1 cellular context compared by ENCODE assay signal in genomic region chr17:18038861-18039534, GRCh38.
TF ChIP-seq lines count a peak whose summit lies in the region.

Gene ATPAF2, minus strand, starts transcription at chr17:18039168. Its CDS starts 155 bp downstream, at chr17:18039013.
Gene GID4, plus strand, starts transcription at chr17:18039408. Its CDS starts 57 bp downstream, at chr17:18039465.

TF ChIP-seq in HepG2, 621 proteins besides CTCF, POLR2A, EP300 and RAD21 (continued from another document and continues in another):
- TF ChIP-seq XRCC5 (optimal IDR thresholded peaks at IDR 0.05; ENCODE audit: low read length) (peak; percentile 60), ZNF577 (CRISPR knock-in tag; IDR thresholded peaks at IDR 0.05; ENCODE audit: borderline replicate concordance, low read depth) (no peak), BCL6 (CRISPR knock-in tag; IDR thresholded peaks at IDR 0.05) (peak; percentile 34; the same call in 1 of the 2 replicates), TRIM22 (IDR thresholded peaks at IDR 0.05) (no peak), AKAP8 (CRISPR knock-in tag; IDR thresholded peaks at IDR 0.05) (peak; percentile 65; the same call in 1 of the 2 replicates), ZBTB20 (CRISPR knock-in tag; IDR thresholded peaks at IDR 0.05; ENCODE audit: borderline replicate concordance, low read depth) (peak; percentile 29; the same call in 1 of the 2 replicates), KLF9 (CRISPR knock-in tag; IDR thresholded peaks at IDR 0.05; ENCODE audit: low read depth) (peak; percentile 27; the same call in 1 of the 2 replicates), SNAI1 (CRISPR knock-in tag; IDR thresholded peaks at IDR 0.05; ENCODE audit: borderline replicate concordance) (peak; percentile 92; the same call in 1 of the 2 replicates), NCOA1 (CRISPR knock-in tag; IDR thresholded peaks at IDR 0.05) (no peak), ZSCAN30 (CRISPR knock-in tag; IDR thresholded peaks at IDR 0.05) (no peak), NR2C2 (CRISPR knock-in tag; IDR thresholded peaks at IDR 0.05; ENCODE audit: borderline replicate concordance) (peak; percentile 86), CBX1 (IDR thresholded peaks at IDR 0.05; ENCODE audit: low read depth) (peak; percentile 22), ZNF407 (CRISPR knock-in tag; IDR thresholded peaks at IDR 0.05; ENCODE audit: not compliant biosample characterization) (no peak), ZNF496 (CRISPR knock-in tag; IDR thresholded peaks at IDR 0.05; ENCODE audit: insufficient replicate concordance) (no peak), ELF4 (CRISPR knock-in tag; IDR thresholded peaks at IDR 0.05; ENCODE audit: borderline replicate concordance) (no peak), ZNF460 (CRISPR knock-in tag; IDR thresholded peaks at IDR 0.05; ENCODE audit: borderline replicate concordance) (no peak; the same call in 1 of the 2 replicates), ZNF230 (CRISPR knock-in tag; IDR thresholded peaks at IDR 0.05) (peak; percentile 80), ZMAT3 (CRISPR knock-in tag; conservative IDR thresholded peaks at IDR 0.05) (peak; percentile 68), ZNF552 (CRISPR knock-in tag; IDR thresholded peaks at IDR 0.05; ENCODE audit: borderline replicate concordance) (0 out of 2 replicates have a peak, but pooled peaks have one; percentile 22), HNF4G (IDR thresholded peaks at IDR 0.05; ENCODE audit: borderline replicate concordance, low read depth, low read length) (peak; percentile 21; the same call in 1 of the 2 replicates), HNF4G (CRISPR knock-in tag; IDR thresholded peaks at IDR 0.05; ENCODE audit: borderline replicate concordance, low read depth) (no peak), NR2F2 (IDR thresholded peaks at IDR 0.05; ENCODE audit: borderline replicate concordance, low read depth) (peak; percentile 5; the same call in 1 of the 2 replicates), ZNF670 (CRISPR knock-in tag; IDR thresholded peaks at IDR 0.05; ENCODE audit: borderline replicate concordance) (0 out of 2 replicates have a peak, but pooled peaks have one; percentile 51), ZNF274 (CRISPR knock-in tag; IDR thresholded peaks at IDR 0.05) (no peak), SUZ12 (IDR thresholded peaks at IDR 0.05; ENCODE audit: low read depth, low read length) (peak; percentile 80), KAT7 (CRISPR knock-in tag; IDR thresholded peaks at IDR 0.05; ENCODE audit: borderline replicate concordance) (peak; percentile 82), ATF7 (IDR thresholded peaks at IDR 0.05) (no peak), ATF7 (CRISPR knock-in tag; IDR thresholded peaks at IDR 0.05) (0 out of 2 replicates have a peak, but pooled peaks have one; percentile 58), JDP2 (CRISPR knock-in tag; IDR thresholded peaks at IDR 0.05; ENCODE audit: borderline replicate concordance) (no peak), ZNF776 (CRISPR knock-in tag; IDR thresholded peaks at IDR 0.05) (peak; percentile 52; the same call in 1 of the 2 replicates), NFE2L2 (IDR thresholded peaks at IDR 0.05; ENCODE audit: low read length) (no peak), SKI (IDR thresholded peaks at IDR 0.05; ENCODE audit: partially characterized antibody) (peak; percentile 45), SRSF1 (optimal IDR thresholded peaks at IDR 0.05; ENCODE audit: low read depth, low read length) (peak; percentile 39), NKX3-1 (CRISPR knock-in tag; IDR thresholded peaks at IDR 0.05) (peak; percentile 61; the same call in 1 of the 2 replicates), ZNF614 (CRISPR knock-in tag; IDR thresholded peaks at IDR 0.05; ENCODE audit: borderline replicate concordance) (peak; percentile 71; the same call in 1 of the 2 replicates), CBFB (CRISPR knock-in tag; IDR thresholded peaks at IDR 0.05) (peak; percentile 85), IRX3 (CRISPR knock-in tag; IDR thresholded peaks at IDR 0.05; ENCODE audit: borderline replicate concordance, low read depth) (no peak), PHF20 (CRISPR knock-in tag; IDR thresholded peaks at IDR 0.05) (peak; percentile 79)
- TF ChIP-seq, protein P1, sequence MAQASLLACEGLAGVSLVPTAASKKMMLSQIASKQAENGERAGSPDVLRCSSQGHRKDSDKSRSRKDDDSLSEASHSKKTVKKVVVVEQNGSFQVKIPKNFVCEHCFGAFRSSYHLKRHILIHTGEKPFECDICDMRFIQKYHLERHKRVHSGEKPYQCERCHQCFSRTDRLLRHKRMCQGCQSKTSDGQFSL (CRISPR knock-in tag; IDR thresholded peaks at IDR 0.05), result peak; percentile 50; the same call in 1 of the 2 replicates
- TF ChIP-seq, protein P2, sequence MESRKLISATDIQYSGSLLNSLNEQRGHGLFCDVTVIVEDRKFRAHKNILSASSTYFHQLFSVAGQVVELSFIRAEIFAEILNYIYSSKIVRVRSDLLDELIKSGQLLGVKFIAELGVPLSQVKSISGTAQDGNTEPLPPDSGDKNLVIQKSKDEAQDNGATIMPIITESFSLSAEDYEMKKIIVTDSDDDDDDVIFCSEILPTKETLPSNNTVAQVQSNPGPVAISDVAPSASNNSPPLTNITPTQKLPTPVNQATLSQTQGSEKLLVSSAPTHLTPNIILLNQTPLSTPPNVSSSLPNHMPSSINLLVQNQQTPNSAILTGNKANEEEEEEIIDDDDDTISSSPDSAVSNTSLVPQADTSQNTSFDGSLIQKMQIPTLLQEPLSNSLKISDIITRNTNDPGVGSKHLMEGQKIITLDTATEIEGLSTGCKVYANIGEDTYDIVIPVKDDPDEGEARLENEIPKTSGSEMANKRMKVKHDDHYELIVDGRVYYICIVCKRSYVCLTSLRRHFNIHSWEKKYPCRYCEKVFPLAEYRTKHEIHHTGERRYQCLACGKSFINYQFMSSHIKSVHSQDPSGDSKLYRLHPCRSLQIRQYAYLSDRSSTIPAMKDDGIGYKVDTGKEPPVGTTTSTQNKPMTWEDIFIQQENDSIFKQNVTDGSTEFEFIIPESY (CRISPR knock-in tag; IDR thresholded peaks at IDR 0.05), result no peak
- TF ChIP-seq, protein P3, sequence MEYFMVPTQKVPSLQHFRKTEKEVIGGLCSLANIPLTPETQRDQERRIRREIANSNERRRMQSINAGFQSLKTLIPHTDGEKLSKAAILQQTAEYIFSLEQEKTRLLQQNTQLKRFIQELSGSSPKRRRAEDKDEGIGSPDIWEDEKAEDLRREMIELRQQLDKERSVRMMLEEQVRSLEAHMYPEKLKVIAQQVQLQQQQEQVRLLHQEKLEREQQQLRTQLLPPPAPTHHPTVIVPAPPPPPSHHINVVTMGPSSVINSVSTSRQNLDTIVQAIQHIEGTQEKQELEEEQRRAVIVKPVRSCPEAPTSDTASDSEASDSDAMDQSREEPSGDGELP (IDR thresholded peaks at IDR 0.05; ENCODE audit: borderline replicate concordance, low read depth), result peak; percentile 45; the same call in 1 of the 2 replicates
- TF ChIP-seq, protein P4, sequence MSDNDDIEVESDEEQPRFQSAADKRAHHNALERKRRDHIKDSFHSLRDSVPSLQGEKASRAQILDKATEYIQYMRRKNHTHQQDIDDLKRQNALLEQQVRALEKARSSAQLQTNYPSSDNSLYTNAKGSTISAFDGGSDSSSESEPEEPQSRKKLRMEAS (IDR thresholded peaks at IDR 0.05), result peak; percentile 90
- TF ChIP-seq, protein P5, sequence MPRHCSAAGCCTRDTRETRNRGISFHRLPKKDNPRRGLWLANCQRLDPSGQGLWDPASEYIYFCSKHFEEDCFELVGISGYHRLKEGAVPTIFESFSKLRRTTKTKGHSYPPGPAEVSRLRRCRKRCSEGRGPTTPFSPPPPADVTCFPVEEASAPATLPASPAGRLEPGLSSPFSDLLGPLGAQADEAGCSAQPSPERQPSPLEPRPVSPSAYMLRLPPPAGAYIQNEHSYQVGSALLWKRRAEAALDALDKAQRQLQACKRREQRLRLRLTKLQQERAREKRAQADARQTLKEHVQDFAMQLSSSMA (CRISPR knock-in tag; IDR thresholded peaks at IDR 0.05), result no peak
- TF ChIP-seq, protein P6, sequence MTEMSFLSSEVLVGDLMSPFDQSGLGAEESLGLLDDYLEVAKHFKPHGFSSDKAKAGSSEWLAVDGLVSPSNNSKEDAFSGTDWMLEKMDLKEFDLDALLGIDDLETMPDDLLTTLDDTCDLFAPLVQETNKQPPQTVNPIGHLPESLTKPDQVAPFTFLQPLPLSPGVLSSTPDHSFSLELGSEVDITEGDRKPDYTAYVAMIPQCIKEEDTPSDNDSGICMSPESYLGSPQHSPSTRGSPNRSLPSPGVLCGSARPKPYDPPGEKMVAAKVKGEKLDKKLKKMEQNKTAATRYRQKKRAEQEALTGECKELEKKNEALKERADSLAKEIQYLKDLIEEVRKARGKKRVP (CRISPR knock-in tag; IDR thresholded peaks at IDR 0.05), result no peak
- TF ChIP-seq, protein P7, sequence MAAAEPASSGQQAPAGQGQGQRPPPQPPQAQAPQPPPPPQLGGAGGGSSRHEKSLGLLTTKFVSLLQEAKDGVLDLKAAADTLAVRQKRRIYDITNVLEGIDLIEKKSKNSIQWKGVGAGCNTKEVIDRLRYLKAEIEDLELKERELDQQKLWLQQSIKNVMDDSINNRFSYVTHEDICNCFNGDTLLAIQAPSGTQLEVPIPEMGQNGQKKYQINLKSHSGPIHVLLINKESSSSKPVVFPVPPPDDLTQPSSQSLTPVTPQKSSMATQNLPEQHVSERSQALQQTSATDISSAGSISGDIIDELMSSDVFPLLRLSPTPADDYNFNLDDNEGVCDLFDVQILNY (CRISPR knock-in tag; conservative IDR thresholded peaks at IDR 0.05), result no peak
